In genomic region chr16:7335991-7336634, GRCh38 we compare ENCODE assay signal across 20 cellular contexts. TPM values are rescaled to one million over a fixed set of nuclear protein-coding genes. Genes with fewer than 3 reads are reported as not detected.
A peak's percentile ranks its signal among the peaks of the same experiment; 100 is the strongest.
DNase-seq lines count a peak whose midpoint lies in the region; ATAC-seq and TF ChIP-seq lines count a peak whose summit lies in the region.
"Had no signal": no experiment of that assay in that cellular context is flagged by ENCODE, and none has a peak within 500 bp of the region (broad histone marks: within the 10 kb centered on the region; RNA-seq: fewer than 3 reads in every experiment).

No MANE protein-coding gene starts in this region.

- no peak overlapping the region for H2AFZ ChIP-seq in GM23338
- H2AFZ ChIP-seq: PC-9 had no signal

- peak overlapping the region in 2 of 3 donors; percentile 3 to 25 for H3K9ac ChIP-seq in skeletal muscle tissue (ENCODE audit: low read depth in 1 of 3, low read length in 3 of 3)
- H3K9ac ChIP-seq: BLaER1 treated with 17β-estradiol and CSF1 and Interleukin-3, amounts not matched to agents 10 nM and 100 nM had no signal

- peak overlapping the region; percentile 32; the same call in 1 of the 2 replicates for H3K27ac Mint-ChIP-seq in GM23338
- H3K27ac Mint-ChIP-seq: CD4-positive, alpha-beta T cell; H9 had no signal

- no peak for TF ChIP-seq CTCF in left ventricle myocardium inferior (IDR thresholded peaks at IDR 0.05; ENCODE audit: borderline replicate concordance)
- TF ChIP-seq CTCF in GM23338 (conservative IDR thresholded peaks at IDR 0.05; ENCODE audit: low read depth in 2 of 2), result no peak

- peaks cover 3% of the 10 kb centered on the region; the same call in 2 of the 3 replicates for H3K9me3 Mint-ChIP-seq in GM23338
- peaks cover 9% of the 10 kb centered on the region for H3K9me3 Mint-ChIP-seq in activated T-cell treated with anti-CD3 and anti-CD28 coated beads, Interleukin-2, amount 50 U/mL, for 4 hours
- H3K9me3 Mint-ChIP-seq: H9 had no signal

- no peaks in the 10 kb centered on the region for H3K9me3 ChIP-seq in left ventricle myocardium inferior (replicated peaks)
- no peaks in the 10 kb centered on the region for H3K9me3 ChIP-seq in skeletal muscle tissue (ENCODE audit: control insufficient read depth in 3 of 3, low read length in 3 of 3)
- H3K9me3 ChIP-seq: BLaER1 treated with 17β-estradiol and CSF1 and Interleukin-3, amounts not matched to agents 10 nM and 100 nM had no signal

- DNase-seq in left ventricle myocardium inferior, result no peak
- DNase-seq in Right ventricle myocardium superior, result no peak
- DNase-seq in GM23338 (ENCODE audit: low spot score), result no peak
- DNase-seq in cerebellum (ENCODE audit: low spot score), result peak; percentile 18
- no peak for DNase-seq in activated T-cell treated with anti-CD3 and anti-CD28 coated beads, Interleukin-2, amount 50 U/mL, for 4 hours
- DNase-seq in posterior cingulate gyrus, result no peak
- DNase-seq: AML-193; CD4-positive, alpha-beta T cell; H9; Kasumi-1; NCI-H1092 treated with DMSO at 0.1 percent for 48 hours; NCI-H1436; NCI-H187 treated with DMSO at 0.1 percent for 48 hours; NCI-H2171 treated with DMSO at 0.1 percent for 48 hours; NCI-H345; NCI-H510A treated with DMSO at 0.1 percent for 48 hours; PC-9; SHP77 had no signal

- no peaks in the 10 kb centered on the region for H3F3A ChIP-seq in GM23338 (replicated peaks; ENCODE audit: low read depth)

- H3K4me2 ChIP-seq in GM23338, result no peak overlapping the region
- H3K4me2 ChIP-seq: PC-9 had no signal

- peak overlapping the region; percentile 68 for H3K4me3 ChIP-seq in left ventricle myocardium inferior
- no peak overlapping the region for H3K4me3 ChIP-seq in GM23338
- H3K4me3 ChIP-seq in skeletal muscle tissue (ENCODE audit: low read length in 3 of 3), result peak overlapping the region; percentile 33 to 79 (median 36)
- H3K4me3 ChIP-seq: BLaER1 treated with 17β-estradiol and CSF1 and Interleukin-3, amounts not matched to agents 10 nM and 100 nM; PC-9 had no signal

- H3K4me1 Mint-ChIP-seq in GM23338, result peaks cover 6% of the 10 kb centered on the region
- no peaks in the 10 kb centered on the region for H3K4me1 Mint-ChIP-seq in activated T-cell treated with anti-CD3 and anti-CD28 coated beads, Interleukin-2, amount 50 U/mL, for 4 hours (ENCODE audit: low read depth)

- no peak for ATAC-seq in Right ventricle myocardium superior (ENCODE audit: poor library complexity)
- no peak for ATAC-seq in GM23338
- ATAC-seq in activated T-cell treated with anti-CD3 and anti-CD28 coated beads, Interleukin-2, amount 50 U/mL, for 4 hours, result no peak

- no peaks in the 10 kb centered on the region for H3K79me2 ChIP-seq in GM23338 (replicated peaks; ENCODE audit: insufficient read depth)

- no peaks in the 10 kb centered on the region for H3K36me3 Mint-ChIP-seq in GM23338 (ENCODE audit: low read depth)
- no peaks in the 10 kb centered on the region for H3K36me3 Mint-ChIP-seq in activated T-cell treated with anti-CD3 and anti-CD28 coated beads, Interleukin-2, amount 50 U/mL, for 4 hours (ENCODE audit: insufficient read depth)

- no peaks in the 10 kb centered on the region for H3K27me3 Mint-ChIP-seq in GM23338 (ENCODE audit: insufficient read depth, low read depth, poor library complexity)
- no peaks in the 10 kb centered on the region for H3K27me3 Mint-ChIP-seq in activated T-cell treated with anti-CD3 and anti-CD28 coated beads, Interleukin-2, amount 50 U/mL, for 4 hours (ENCODE audit: low read depth)
- H3K27me3 Mint-ChIP-seq: CD4-positive, alpha-beta T cell had no signal

- no peak overlapping the region for H3K4me3 Mint-ChIP-seq in GM23338
- no peak overlapping the region for H3K4me3 Mint-ChIP-seq in activated T-cell treated with anti-CD3 and anti-CD28 coated beads, Interleukin-2, amount 50 U/mL, for 4 hours
- H3K4me3 Mint-ChIP-seq: CD4-positive, alpha-beta T cell; H9 had no signal

- H3K27ac ChIP-seq in left ventricle myocardium inferior (replicated peaks) (peak overlapping the region; percentile 90), GM23338 (ENCODE audit: low read depth) (no peak overlapping the region), skeletal muscle tissue (ENCODE audit: low read depth, low read length) (peak overlapping the region; percentile 95)
- H3K27ac ChIP-seq: BLaER1 treated with 17β-estradiol and CSF1 and Interleukin-3, amounts not matched to agents 10 nM and 100 nM; PC-9 had no signal

- no peaks in the 10 kb centered on the region for H3K9me2 ChIP-seq in GM23338 (ENCODE audit: insufficient read depth)

- H3K27me3 ChIP-seq in left ventricle myocardium inferior (ENCODE audit: low read depth), result no peaks in the 10 kb centered on the region
- no peaks in the 10 kb centered on the region for H3K27me3 ChIP-seq in GM23338 (ENCODE audit: insufficient read depth)
- no peaks in the 10 kb centered on the region for H3K27me3 ChIP-seq in skeletal muscle tissue (ENCODE audit: control insufficient read depth in 3 of 3, insufficient read depth in 3 of 3, low read length in 3 of 3)
- H3K27me3 ChIP-seq: BLaER1 treated with 17β-estradiol and CSF1 and Interleukin-3, amounts not matched to agents 10 nM and 100 nM had no signal

- intact Hi-C loops in left ventricle myocardium inferior (cut with micrococcal nuclease), result no loop called here
- intact Hi-C loops in Right ventricle myocardium superior (cut with DNase I), result no loop called here
- intact Hi-C loops in posterior cingulate gyrus (cut with DNase I), result no loop called here

- peaks cover 64% of the 10 kb centered on the region for H3K4me1 ChIP-seq in left ventricle myocardium inferior
- H3K4me1 ChIP-seq in GM23338 (ENCODE audit: insufficient read depth), result no peaks in the 10 kb centered on the region
- peaks cover 27 to 51% (median 49%) of the 10 kb centered on the region in 3 donors for H3K4me1 ChIP-seq in skeletal muscle tissue (ENCODE audit: control insufficient read depth in 3 of 3, insufficient read depth in 3 of 3, low read length in 3 of 3)

- no peaks in the 10 kb centered on the region for H4K20me1 ChIP-seq in GM23338 (replicated peaks; ENCODE audit: insufficient read depth)
- H4K20me1 ChIP-seq: BLaER1 treated with 17β-estradiol and CSF1 and Interleukin-3, amounts not matched to agents 10 nM and 100 nM had no signal

- H3K36me3 ChIP-seq in left ventricle myocardium inferior (no peaks in the 10 kb centered on the region), GM23338 (ENCODE audit: insufficient read depth) (no peaks in the 10 kb centered on the region), skeletal muscle tissue (ENCODE audit: control insufficient read depth in 3 of 3, insufficient read depth in 3 of 3, low read length in 3 of 3) (no peaks in the 10 kb centered on the region)
- H3K36me3 ChIP-seq: BLaER1 treated with 17β-estradiol and CSF1 and Interleukin-3, amounts not matched to agents 10 nM and 100 nM had no signal

TF ChIP-seq in GM23338, 12 proteins besides CTCF, POLR2A, EP300 and RAD21:
- TF ChIP-seq POLR2AphosphoS5 (IDR thresholded peaks at IDR 0.05; ENCODE audit: low read depth), result no peak
- TF ChIP-seq STAT1 (IDR thresholded peaks at IDR 0.05; ENCODE audit: unreplicated experiment), result no peak
- TF ChIP-seq NANOG (IDR thresholded peaks at IDR 0.05; ENCODE audit: borderline replicate concordance), result no peak
- no peak for TF ChIP-seq ZNF114 (CRISPR knock-in tag; IDR thresholded peaks at IDR 0.05)
- TF ChIP-seq EZH2phosphoT487 (IDR thresholded peaks at IDR 0.05; ENCODE audit: unreplicated experiment), result no peak
- TF ChIP-seq JUNB (IDR thresholded peaks at IDR 0.05; ENCODE audit: unreplicated experiment), result no peak
- no peak for TF ChIP-seq CREB1 (CRISPR knock-in tag; IDR thresholded peaks at IDR 0.05; ENCODE audit: low read depth)
- no peak for TF ChIP-seq ZNF331 (CRISPR knock-in tag; IDR thresholded peaks at IDR 0.05; ENCODE audit: low read depth)

RNA-seq across cellular contexts. Expression of gene RBFOX1, which starts 3.5 kb away (rescaled TPM):
- total RNA-seq in left ventricle myocardium inferior (71.8 TPM), Right ventricle myocardium superior (70.2 TPM), cerebellum (27.6 TPM), skeletal muscle tissue (26.1 TPM)
- 0.62 and 2.5 TPM in 2 replicates for total RNA-seq in GM23338 (2014; rRNA removed; shearing (Covaris generic))
- polyA plus RNA-seq in GM23338 (2016; fragmentation: Nextera tagmentation; extraction: Ambion mirVana), result 1.4 and 3.6 TPM in 2 replicates
- total RNA-seq in activated T-cell treated with anti-CD3 and anti-CD28 coated beads, Interleukin-2, amount 50 U/mL, for 4 hours, result not detected
- total RNA-seq: CD4-positive, alpha-beta T cell; PC-9 had no signal
